Comparison of ENCODE assay signal across 14 cellular contexts in genomic region chr5:157387164-157387563, GRCh38.
A peak's percentile ranks its signal among the peaks of the same experiment; 100 is the strongest.
DNase-seq lines count a peak whose midpoint lies in the region; ATAC-seq and TF ChIP-seq lines count a peak whose summit lies in the region.
"Had no signal": no experiment of that assay in that cellular context is flagged by ENCODE, and none has a peak within 500 bp of the region (broad histone marks: within the 10 kb centered on the region; RNA-seq: fewer than 3 reads in every experiment).

No MANE protein-coding gene starts in this region.

- H3K4me1 ChIP-seq in muscle layer of colon (ENCODE audit: insufficient read depth, low read length) (peaks cover 67% of the 10 kb centered on the region), tibial artery (peaks cover 0 to 86% (median 30%) of the 10 kb centered on the region in 4 donors)
- H3K4me1 ChIP-seq: lower lobe of right lung had no signal

- no peaks in the 10 kb centered on the region for H3K9me3 Mint-ChIP-seq in activated T-cell treated with anti-CD3 and anti-CD28 coated beads, Interleukin-2, amount 50 U/mL, for 72 hours
- H3K9me3 Mint-ChIP-seq in activated naive CD8-positive, alpha-beta T cell treated with anti-CD3 and anti-CD28 coated beads, Interleukin-2, amount 50 U/mL, for 24 hours, result no peaks in the 10 kb centered on the region
- H3K9me3 Mint-ChIP-seq: activated naive CD4-positive, alpha-beta T cell treated with anti-CD3 and anti-CD28 coated beads, Interleukin-2, amount 50 U/mL, for 72 hours had no signal

- H3K36me3 Mint-ChIP-seq in activated T-cell treated with anti-CD3 and anti-CD28 coated beads, Interleukin-2, amount 50 U/mL, for 72 hours (ENCODE audit: insufficient read depth in 2 of 2), result peaks cover 17 to 35% of the 10 kb centered on the region in 2 donors
- peaks cover 68% of the 10 kb centered on the region for H3K36me3 Mint-ChIP-seq in activated naive CD8-positive, alpha-beta T cell treated with anti-CD3 and anti-CD28 coated beads, Interleukin-2, amount 50 U/mL, for 24 hours (ENCODE audit: low read depth)

- no peaks in the 10 kb centered on the region for H3K9me3 ChIP-seq in muscle layer of colon (ENCODE audit: low read length)
- H3K9me3 ChIP-seq in tibial artery, result no peaks in the 10 kb centered on the region
- H3K9me3 ChIP-seq: lower lobe of right lung, testis had no signal

- peak overlapping the region; percentile 23 for H3K9ac ChIP-seq in muscle layer of colon (ENCODE audit: low read length)

- no peak overlapping the region for H3K4me3 Mint-ChIP-seq in activated T-cell treated with anti-CD3 and anti-CD28 coated beads, Interleukin-2, amount 50 U/mL, for 72 hours
- no peak overlapping the region for H3K4me3 Mint-ChIP-seq in activated naive CD8-positive, alpha-beta T cell treated with anti-CD3 and anti-CD28 coated beads, Interleukin-2, amount 50 U/mL, for 24 hours
- H3K4me3 Mint-ChIP-seq: activated CD8-positive, alpha-beta T cell treated with anti-CD3 and anti-CD28 coated beads, Interleukin-2, amount 10 ng/mL, durations not matched to agents 7 days and 5 days had no signal

- no peak for DNase-seq in activated T-cell treated with anti-CD3 and anti-CD28 coated beads, Interleukin-2, amount 50 U/mL, for 72 hours
- no peak for DNase-seq in activated T-cell treated with anti-CD3 and anti-CD28 coated beads, Interleukin-2, amount 50 U/mL, for 48 hours
- DNase-seq in caudate nucleus (lab: John Stamatoyannopoulos, UW) (no peak), tibial artery (no peak), foreskin melanocyte (no peak)
- DNase-seq in activated naive CD8-positive, alpha-beta T cell treated with anti-CD3 and anti-CD28 coated beads, Interleukin-2, amount 50 U/mL, for 24 hours, result no peak
- DNase-seq: activated CD8-positive, alpha-beta T cell treated with anti-CD3 and anti-CD28 coated beads, Interleukin-2, amount 10 ng/mL, durations not matched to agents 7 days and 5 days; lower lobe of right lung; MM.1S; NCI-H2227 treated with DMSO at 0.1 percent for 48 hours had no signal

- H3K27ac ChIP-seq in caudate nucleus (ENCODE audit: low read depth, low read length), result peak overlapping the region; percentile 30
- peak overlapping the region; percentile 88 for H3K27ac ChIP-seq in muscle layer of colon (ENCODE audit: low read depth, low read length)
- peak overlapping the region; percentile 89 to 92 for H3K27ac ChIP-seq in tibial artery
- H3K27ac ChIP-seq: lower lobe of right lung, testis had no signal

- H3K36me3 ChIP-seq in muscle layer of colon (ENCODE audit: insufficient read depth, low read length) (no peaks in the 10 kb centered on the region), tibial artery (peaks cover 7 to 22% (median 11%) of the 10 kb centered on the region in 3 donors)

- TF ChIP-seq CTCF in tibial artery (IDR thresholded peaks at IDR 0.05), result no peak

- ATAC-seq in activated T-cell treated with anti-CD3 and anti-CD28 coated beads, Interleukin-2, amount 50 U/mL, for 72 hours (replicated peaks in 1 of 2), result no peak
- ATAC-seq in activated naive CD8-positive, alpha-beta T cell treated with anti-CD3 and anti-CD28 coated beads, Interleukin-2, amount 50 U/mL, for 24 hours, result no peak
- ATAC-seq in HG02763 (IDR thresholded peaks at IDR 0.05; ENCODE audit: unreplicated experiment), result no peak
- ATAC-seq: activated CD8-positive, alpha-beta T cell treated with anti-CD3 and anti-CD28 coated beads, Interleukin-2, amount 10 ng/mL, durations not matched to agents 7 days and 5 days; activated naive CD4-positive, alpha-beta T cell treated with anti-CD3 and anti-CD28 coated beads, Interleukin-2, amount 50 U/mL, for 72 hours had no signal

- intact Hi-C loops in tibial artery (cut with DNase I; ENCODE audit: low total_unique reads), result no loop called here

- H3K4me1 Mint-ChIP-seq in activated T-cell treated with anti-CD3 and anti-CD28 coated beads, Interleukin-2, amount 50 U/mL, for 72 hours (ENCODE audit: low read depth), result peaks cover 38% of the 10 kb centered on the region
- H3K4me1 Mint-ChIP-seq in activated naive CD8-positive, alpha-beta T cell treated with anti-CD3 and anti-CD28 coated beads, Interleukin-2, amount 50 U/mL, for 24 hours, result peaks cover 34% of the 10 kb centered on the region

- no peak overlapping the region for H3K4me3 ChIP-seq in muscle layer of colon (ENCODE audit: low read depth in 1 of 2, low read length in 2 of 2)
- H3K4me3 ChIP-seq in tibial artery, result no peak overlapping the region
- H3K4me3 ChIP-seq: lower lobe of right lung, testis had no signal

- H3K27ac Mint-ChIP-seq in activated T-cell treated with anti-CD3 and anti-CD28 coated beads, Interleukin-2, amount 50 U/mL, for 72 hours, result peak overlapping the region; percentile 92
- H3K27ac Mint-ChIP-seq in activated naive CD8-positive, alpha-beta T cell treated with anti-CD3 and anti-CD28 coated beads, Interleukin-2, amount 50 U/mL, for 24 hours, result no peak overlapping the region

- H3K27me3 ChIP-seq in muscle layer of colon (ENCODE audit: control insufficient read depth in 1 of 2, insufficient read depth in 2 of 2, low read length in 2 of 2), result no peaks in the 10 kb centered on the region
- no peaks in the 10 kb centered on the region for H3K27me3 ChIP-seq in tibial artery
- H3K27me3 ChIP-seq: testis had no signal

- H3K27me3 Mint-ChIP-seq in activated T-cell treated with anti-CD3 and anti-CD28 coated beads, Interleukin-2, amount 50 U/mL, for 72 hours (ENCODE audit: low read depth), result no peaks in the 10 kb centered on the region
- no peaks in the 10 kb centered on the region for H3K27me3 Mint-ChIP-seq in activated naive CD8-positive, alpha-beta T cell treated with anti-CD3 and anti-CD28 coated beads, Interleukin-2, amount 50 U/mL, for 24 hours

Comparison
In these comparisons a context has a peak if more than half of its experiments do, and no peak if none do; other contexts are left out.
1. H3K27ac ChIP-seq: peak in every context shown above with its lines; median percentile 90 in tibial artery; 88 in muscle layer of colon; 30 in caudate nucleus.